ENCODE assay signal across 1 cellular context in the genomic region with DNA sequence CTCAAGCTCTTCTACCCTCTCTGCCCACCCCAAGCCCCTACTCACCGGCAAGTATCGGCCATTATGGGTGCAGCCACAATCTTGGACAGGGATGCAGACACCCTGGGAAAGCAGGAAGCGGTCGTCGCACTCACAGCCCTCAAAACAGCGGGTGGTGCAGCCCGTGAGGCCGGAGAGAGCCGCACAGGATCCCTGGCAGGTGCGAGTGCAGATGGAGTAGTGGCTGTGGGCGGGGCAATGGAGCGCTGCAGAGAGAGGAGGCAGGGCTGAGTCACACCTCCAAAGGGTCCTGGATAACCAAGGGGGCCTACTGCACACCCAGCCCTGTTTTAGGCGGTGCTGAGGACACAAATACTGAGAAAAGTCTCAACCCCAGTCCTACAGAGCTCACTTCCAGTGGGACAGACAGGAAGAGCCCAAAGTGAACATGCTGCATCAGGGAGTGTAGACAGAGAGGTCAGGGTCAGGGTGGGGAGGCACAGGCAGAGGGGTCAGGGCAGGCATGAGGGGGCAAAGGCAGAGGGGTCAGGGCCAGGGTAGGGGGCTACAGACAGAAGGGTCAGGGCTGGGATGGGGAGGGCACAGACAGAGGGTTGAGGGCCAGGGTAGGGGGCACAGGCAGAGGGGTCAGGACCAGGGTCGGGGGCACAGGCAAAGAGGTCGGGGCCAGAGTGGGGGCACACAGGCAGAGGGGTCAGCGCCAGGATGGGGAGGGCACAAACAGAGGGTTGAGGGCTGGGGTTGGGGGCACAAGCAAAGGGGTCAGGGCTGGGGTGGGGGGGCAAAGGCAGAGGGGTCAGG.
TF ChIP-seq lines count a peak whose summit lies in the region.

No MANE protein-coding gene starts in this region.

TF ChIP-seq in Ishikawa, 13 proteins besides CTCF, POLR2A, EP300 and RAD21 (continued from another document):
- TF ChIP-seq, protein P1, sequence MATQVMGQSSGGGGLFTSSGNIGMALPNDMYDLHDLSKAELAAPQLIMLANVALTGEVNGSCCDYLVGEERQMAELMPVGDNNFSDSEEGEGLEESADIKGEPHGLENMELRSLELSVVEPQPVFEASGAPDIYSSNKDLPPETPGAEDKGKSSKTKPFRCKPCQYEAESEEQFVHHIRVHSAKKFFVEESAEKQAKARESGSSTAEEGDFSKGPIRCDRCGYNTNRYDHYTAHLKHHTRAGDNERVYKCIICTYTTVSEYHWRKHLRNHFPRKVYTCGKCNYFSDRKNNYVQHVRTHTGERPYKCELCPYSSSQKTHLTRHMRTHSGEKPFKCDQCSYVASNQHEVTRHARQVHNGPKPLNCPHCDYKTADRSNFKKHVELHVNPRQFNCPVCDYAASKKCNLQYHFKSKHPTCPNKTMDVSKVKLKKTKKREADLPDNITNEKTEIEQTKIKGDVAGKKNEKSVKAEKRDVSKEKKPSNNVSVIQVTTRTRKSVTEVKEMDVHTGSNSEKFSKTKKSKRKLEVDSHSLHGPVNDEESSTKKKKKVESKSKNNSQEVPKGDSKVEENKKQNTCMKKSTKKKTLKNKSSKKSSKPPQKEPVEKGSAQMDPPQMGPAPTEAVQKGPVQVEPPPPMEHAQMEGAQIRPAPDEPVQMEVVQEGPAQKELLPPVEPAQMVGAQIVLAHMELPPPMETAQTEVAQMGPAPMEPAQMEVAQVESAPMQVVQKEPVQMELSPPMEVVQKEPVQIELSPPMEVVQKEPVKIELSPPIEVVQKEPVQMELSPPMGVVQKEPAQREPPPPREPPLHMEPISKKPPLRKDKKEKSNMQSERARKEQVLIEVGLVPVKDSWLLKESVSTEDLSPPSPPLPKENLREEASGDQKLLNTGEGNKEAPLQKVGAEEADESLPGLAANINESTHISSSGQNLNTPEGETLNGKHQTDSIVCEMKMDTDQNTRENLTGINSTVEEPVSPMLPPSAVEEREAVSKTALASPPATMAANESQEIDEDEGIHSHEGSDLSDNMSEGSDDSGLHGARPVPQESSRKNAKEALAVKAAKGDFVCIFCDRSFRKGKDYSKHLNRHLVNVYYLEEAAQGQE (IDR thresholded peaks at IDR 0.05; ENCODE audit: low read depth): no peak
